Comparison of ENCODE assay signal across 18 cellular contexts in the genomic region with DNA sequence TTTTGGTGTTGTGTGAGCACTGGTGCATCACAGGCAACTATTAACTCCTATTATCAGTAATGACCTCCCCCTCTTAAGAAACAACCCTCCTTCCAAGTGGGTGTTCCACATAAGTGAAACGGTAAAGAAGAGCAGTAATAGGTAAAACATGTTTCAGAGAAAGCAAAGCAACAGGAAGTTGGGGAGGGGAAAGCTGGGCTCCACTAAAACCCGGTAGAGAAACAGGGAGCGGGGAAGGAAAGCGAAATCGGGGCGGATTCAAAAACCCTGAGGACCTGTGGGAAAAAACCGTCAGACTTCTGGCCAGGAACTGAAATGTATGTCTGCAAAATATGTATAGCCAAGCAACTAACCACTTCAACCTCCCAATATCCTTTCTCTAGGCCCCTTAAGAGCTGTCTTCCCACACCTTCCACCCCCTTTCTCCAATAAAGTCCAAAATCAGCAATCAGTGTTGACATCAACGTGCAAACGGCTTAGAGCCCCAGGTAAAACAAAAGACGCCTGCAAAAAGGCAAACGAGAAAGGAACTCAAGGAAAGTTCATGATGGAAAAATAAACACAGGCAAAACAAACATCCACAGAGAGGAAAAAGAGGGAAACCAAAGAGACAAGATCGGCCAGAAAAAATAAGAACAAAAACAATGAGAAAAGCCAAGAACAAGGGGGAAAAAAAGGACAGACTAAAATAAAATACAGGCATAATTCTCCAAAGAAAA. TPM values are rescaled to one million over a fixed set of nuclear protein-coding genes. Genes with fewer than 3 reads are reported as not detected.
DNase-seq lines count a peak whose midpoint lies in the region; ATAC-seq, FAIRE-seq and TF ChIP-seq lines count a peak whose summit lies in the region.
"Had no signal": no experiment of that assay in that cellular context is flagged by ENCODE, and none has a peak within 500 bp of the region (broad histone marks: within the 10 kb centered on the region; RNA-seq: fewer than 3 reads in every experiment).

No MANE protein-coding gene starts in this region.

- no peaks in the 10 kb centered on the region for H3K36me3 Mint-ChIP-seq in naive thymus-derived CD8-positive, alpha-beta T cell
- H3K36me3 Mint-ChIP-seq: activated CD4-positive, alpha-beta memory T cell treated with anti-CD3 and anti-CD28 coated beads for 36 hours; mesothelial cell of epicardium had no signal

- H4K20me1 ChIP-seq in K562 (replicated peaks; ENCODE audit: control insufficient read depth, insufficient read depth, low read length) = no peaks in the 10 kb centered on the region
- no peaks in the 10 kb centered on the region for H4K20me1 ChIP-seq in HepG2 (ENCODE audit: insufficient read depth, low read length)

- peaks cover 0 to under 1% (median 0%) of the 10 kb centered on the region in 9 donors for H3K9me3 Mint-ChIP-seq in naive thymus-derived CD8-positive, alpha-beta T cell
- H3K9me3 Mint-ChIP-seq: activated T-helper 17 cell treated with anti-CD3 and anti-CD28 coated beads, Interleukin-2, amount 50 U/mL, for 72 hours had no signal

- H3K4me3 ChIP-seq in K562 (no peak overlapping the region), HepG2 (replicated peaks in 1 of 3; ENCODE audit: insufficient read depth in 1 of 3, low read depth in 2 of 3, low read length in 3 of 3) (no peak overlapping the region), dorsolateral prefrontal cortex (no peak overlapping the region)
- H3K4me3 ChIP-seq: GM23248, pancreas, SJSA1 had no signal

- H3K4me3 Mint-ChIP-seq in naive thymus-derived CD8-positive, alpha-beta T cell = no peak overlapping the region
- H3K4me3 Mint-ChIP-seq: activated CD4-positive, alpha-beta memory T cell treated with anti-CD3 and anti-CD28 coated beads for 36 hours; activated T-helper 17 cell treated with anti-CD3 and anti-CD28 coated beads, Interleukin-2, amount 50 U/mL, for 72 hours; mesothelial cell of epicardium had no signal

- TF ChIP-seq RAD21 in K562 (CRISPR knock-in tag; conservative IDR thresholded peaks at IDR 0.05 in 1 of 2, IDR thresholded peaks at IDR 0.05 in 1 of 2) (no peak), HepG2 (CRISPR knock-in tag; IDR thresholded peaks at IDR 0.05) (no peak)

- no TSS peak for BruUV-seq in K562 (replicated peaks; lab: Mats Ljungman, UMichigan)
- no TSS peak for BruUV-seq in HepG2 (replicated peaks; lab: Mats Ljungman, UMichigan)

- CTCF ChIA-PET in K562 (lab: Yijun Ruan, JAX; ENCODE audit: low intra/inter-chr PET ratio) (no interaction called here), HepG2 (lab: Yijun Ruan, JAX; ENCODE audit: low intra/inter-chr PET ratio, low total read pairs) (no interaction called here)

- H2AFZ ChIP-seq in K562 (ENCODE audit: low read depth, low read length) (peak overlapping the region; percentile 38), HepG2 (ENCODE audit: low read length) (no peak overlapping the region)
- H2AFZ ChIP-seq: GM23248 had no signal

- TF ChIP-seq POLR2A in K562 (conservative IDR thresholded peaks at IDR 0.05) (no peak), HepG2 (IDR thresholded peaks at IDR 0.05; ENCODE audit: insufficient read depth in 1 of 2, low read depth in 2 of 2, low read length in 2 of 2) (no peak)

- no peaks in the 10 kb centered on the region; a peak in 2 of 5 replicates for H3K27me3 ChIP-seq in K562 (ENCODE audit: control insufficient read depth in 2 of 2, insufficient read depth in 2 of 2, low read length in 2 of 2)
- no peaks in the 10 kb centered on the region for H3K27me3 ChIP-seq in HepG2 (ENCODE audit: control insufficient read depth in 1 of 2, insufficient read depth in 2 of 2, low read length in 2 of 2)
- H3K27me3 ChIP-seq in dorsolateral prefrontal cortex = peaks cover 0 to 12% (median 0%) of the 10 kb centered on the region in 45 donors
- H3K27me3 ChIP-seq: pancreas, SJSA1 had no signal

- H3K9me1 ChIP-seq in K562 (ENCODE audit: control insufficient read depth, insufficient read depth, low read length) = no peaks in the 10 kb centered on the region

- H3K4me2 ChIP-seq in K562 (ENCODE audit: insufficient read depth, low read length) (no peak overlapping the region), HepG2 (ENCODE audit: low read depth, low read length) (peak overlapping the region; percentile 64)

- WGBS in K562 (ENCODE audit: insufficient coverage, low coverage, missing lambda C conversion rate) = 0% methylated on average over 6 of the region's 12 CpGs
- WGBS in HepG2 (ENCODE audit: low lambda C conversion rate) = 37% methylated on average over 12 of the region's 12 CpGs

- H3K27ac ChIP-seq in C4-2B (peak overlapping the region; percentile 85; the same call in 1 of the 2 replicates), K562 (ENCODE audit: extremely low read depth, low read depth, low read length) (no peak overlapping the region), HepG2 (ENCODE audit: extremely low read length, insufficient read depth, low read length) (no peak overlapping the region), dorsolateral prefrontal cortex (no peak overlapping the region)
- H3K27ac ChIP-seq: GM23248, SJSA1 had no signal

- H3K9me3 ChIP-seq in K562 (replicated peaks; ENCODE audit: control insufficient read depth, insufficient read depth, low read depth, low read length) (no peaks in the 10 kb centered on the region), HepG2 (ENCODE audit: low read length) (no peaks in the 10 kb centered on the region)
- H3K9me3 ChIP-seq: pancreas, SJSA1 had no signal

- no peak for TF ChIP-seq CTCF in C4-2B (conservative IDR thresholded peaks at IDR 0.05)
- no peak for TF ChIP-seq CTCF in K562 (IDR thresholded peaks at IDR 0.05 in 2 of 3, conservative IDR thresholded peaks at IDR 0.05 in 1 of 3; ENCODE audit: insufficient read depth in 2 of 3, low read depth in 1 of 3, low read length in 3 of 3)
- no peak for TF ChIP-seq CTCF in HepG2 (CRISPR knock-in tag; IDR thresholded peaks at IDR 0.05)
- TF ChIP-seq CTCF in dorsolateral prefrontal cortex (IDR thresholded peaks at IDR 0.05 in 54 of 56, conservative IDR thresholded peaks at IDR 0.05 in 2 of 56; ENCODE audit: low read depth in 1 of 56, partially characterized antibody in 56 of 56) = no peak

- in situ Hi-C loops in K562 (cut with MboI) = no loop called here
- in situ Hi-C loops in HepG2 (cut with HindIII; ENCODE audit: extremely low pct_ligation_motif_present, low pct_unique_long_range_greater_than_20kb) = no loop called here

- ATAC-seq in K562 (no peak), HepG2 (no peak), left cardiac atrium (no peak), GM21528 (IDR thresholded peaks at IDR 0.05; ENCODE audit: low FRiP score, unreplicated experiment) (no peak)
- no peak for ATAC-seq in naive thymus-derived CD8-positive, alpha-beta T cell
- ATAC-seq: activated T-helper 17 cell treated with anti-CD3 and anti-CD28 coated beads, Interleukin-2, amount 50 U/mL, for 72 hours had no signal

- no peak overlapping the region for H3K9ac ChIP-seq in K562 (ENCODE audit: insufficient read depth in 1 of 2, low read depth in 2 of 2, low read length in 2 of 2)
- no peak overlapping the region; the same call in 1 of the 2 replicates for H3K9ac ChIP-seq in HepG2 (ENCODE audit: insufficient read depth, low read depth, low read length)
- H3K9ac ChIP-seq: GM23248 had no signal

- H3K79me2 ChIP-seq in K562 (ENCODE audit: control insufficient read depth, insufficient read depth, low read length) (no peaks in the 10 kb centered on the region), HepG2 (ENCODE audit: insufficient read depth, low read length) (no peaks in the 10 kb centered on the region)

- no peak overlapping the region for H3K27ac Mint-ChIP-seq in naive thymus-derived CD8-positive, alpha-beta T cell
- H3K27ac Mint-ChIP-seq: activated CD4-positive, alpha-beta memory T cell treated with anti-CD3 and anti-CD28 coated beads for 36 hours; activated T-helper 17 cell treated with anti-CD3 and anti-CD28 coated beads, Interleukin-2, amount 50 U/mL, for 72 hours; mesothelial cell of epicardium had no signal

- TF ChIP-seq EP300 in K562 (IDR thresholded peaks at IDR 0.05; ENCODE audit: low read length) (no peak), HepG2 (IDR thresholded peaks at IDR 0.05; ENCODE audit: low read depth in 2 of 2, low read length in 2 of 2) (peak in 1 of 2 experiments; percentile 49; a peak in 1 of 4 replicates), HepG2 (CRISPR knock-in tag; IDR thresholded peaks at IDR 0.05; ENCODE audit: borderline replicate concordance) (no peak)

- POLR2A ChIA-PET in K562 (lab: Yijun Ruan, JAX) (no interaction called here), HepG2 (lab: Yijun Ruan, JAX) (no interaction called here)
- POLR2A ChIA-PET in naive thymus-derived CD8-positive, alpha-beta T cell (lab: Charles Lee) = no interaction called here

- H3K27me3 Mint-ChIP-seq in naive thymus-derived CD8-positive, alpha-beta T cell = peaks cover 7 to 13% (median 10%) of the 10 kb centered on the region in 5 donors

- FAIRE-seq in K562 (lab: Jason Lieb, UNC) (no peak), HepG2 (lab: Jason Lieb, UNC) (peak; percentile 21)
- FAIRE-seq: pancreas had no signal

- intact Hi-C loops in K562 (cut with micrococcal nuclease) = no loop called here
- intact Hi-C loops in HepG2 (cut with micrococcal nuclease; ENCODE audit: unreplicated experiment) = no loop called here
- intact Hi-C loops in dorsolateral prefrontal cortex (cut with DNase I) = no loop called here
- intact Hi-C loops in left cardiac atrium (cut with DNase I) = no loop called here

- no peaks in the 10 kb centered on the region for H3K4me1 Mint-ChIP-seq in naive thymus-derived CD8-positive, alpha-beta T cell
- H3K4me1 Mint-ChIP-seq: activated T-helper 17 cell treated with anti-CD3 and anti-CD28 coated beads, Interleukin-2, amount 50 U/mL, for 72 hours had no signal

- H3K36me3 ChIP-seq in K562 (ENCODE audit: control insufficient read depth, insufficient read depth, low read length) (no peaks in the 10 kb centered on the region), HepG2 (replicated peaks in 1 of 2; ENCODE audit: control insufficient read depth in 1 of 2, insufficient read depth in 2 of 2, low read length in 2 of 2) (no peaks in the 10 kb centered on the region)
- H3K36me3 ChIP-seq: pancreas, SJSA1 had no signal

- DNase-seq in NCI-H1105 (lab: John Stamatoyannopoulos, UW) (peak; percentile 8), K562 (ENCODE audit: extremely low read depth in 1 of 4, low spot score in 3 of 4) (no peak), HepG2 (ENCODE audit: low spot score) (peak; percentile 7), dorsolateral prefrontal cortex (no peak), left cardiac atrium (no peak)
- DNase-seq in naive thymus-derived CD8-positive, alpha-beta T cell = no peak
- DNase-seq: activated CD4-positive, alpha-beta memory T cell treated with anti-CD3 and anti-CD28 coated beads for 36 hours; anterior cingulate cortex; COR-L47; GM23248; KBM-7; NCI-H187 treated with DMSO at 0.1 percent for 48 hours; pancreas had no signal

- H3K4me1 ChIP-seq in K562 (replicated peaks in 1 of 2; ENCODE audit: control insufficient read depth in 2 of 2, insufficient read depth in 2 of 2, low read length in 2 of 2) = no peaks in the 10 kb centered on the region
- peaks cover 39% of the 10 kb centered on the region for H3K4me1 ChIP-seq in HepG2 (ENCODE audit: insufficient read depth, low read length)

RNA-seq across cellular contexts. Expression of a gene that starts 32.8 kb away (rescaled TPM):
- 0.30 and 0.49 TPM in 2 replicates for total RNA-seq in K562 (2011; cell fraction: chromatin; rRNA removed; ENCODE audit: low replicate concordance)
- 0.33 and 0.39 TPM in 2 replicates for total RNA-seq in K562 (2011; cell fraction: nucleolus; rRNA removed)
- total RNA-seq in K562 (2011; cell fraction: nucleoplasm; rRNA removed) = 0.44 and 0.84 TPM in 2 replicates
- total RNA-seq in K562 (2014; rRNA removed) (0.65 and 0.73 TPM in 2 replicates), K562 (2014; rRNA removed; fragmentation: Illumina TruSeq; extraction: Trizol) (0.45 and 0.47 TPM in 2 replicates), K562 (2015; rRNA removed; fragmentation: Illumina TruSeq; extraction: Trizol) (0.45 and 0.80 TPM in 2 replicates), K562 (2021) (0.49 and 0.76 TPM in 2 replicates), HepG2 (2016; rRNA removed; fragmentation: Illumina TruSeq; extraction: Trizol) (6.5 and 6.8 TPM in 2 replicates), dorsolateral prefrontal cortex (1 to 10 TPM in 15 of 120 experiments, under 1 TPM in 84, not detected in 21; 0.10 to 2.5 (median 0.45) TPM), left cardiac atrium (under 1 TPM; 0.24 to 0.77 TPM)
- polyA plus RNA-seq in K562 (2011; rRNA removed) (0.40 and 1.1 TPM in 2 replicates), K562 (2014; fragmentation: Illumina TruSeq; extraction: Trizol) (0.45 and 0.55 TPM in 2 replicates), K562 (2014; fragmentation: Nextera tagmentation; extraction: Ambion mirVana) (under 1 TPM; 0.28 to 0.30 TPM), K562 (2014; rRNA removed) (0.08 and 0.27 TPM in 2 replicates), HepG2 (2011; rRNA removed) (1.3 and 1.7 TPM in 2 replicates)
- polyA plus RNA-seq in K562 (2011; cell fraction: cytosol; rRNA removed) = 0.40 and 0.78 TPM in 2 replicates
- 0.31 and 1.1 TPM in 2 replicates for polyA plus RNA-seq in K562 (2011; cell fraction: nucleus; rRNA removed)
- polyA plus RNA-seq in K562 (2012) = 0.46 and 0.47 TPM in 2 replicates
- 0.35 and 1.3 TPM in 2 replicates for polyA minus RNA-seq in K562 (2011; rRNA and poly(A)+ RNA removed)
- 0.29 and 2.6 TPM in 2 replicates for polyA minus RNA-seq in K562 (2011; cell fraction: cytosol; rRNA and poly(A)+ RNA removed)
- 0.54 and 4.0 TPM in 2 replicates for polyA minus RNA-seq in K562 (2011; cell fraction: nucleus; rRNA and poly(A)+ RNA removed)
- 2.6 and 3.0 TPM in 2 replicates for total RNA-seq in HepG2 (2016; cell fraction: cytosol; rRNA removed; fragmentation: Illumina TruSeq; extraction: Trizol; ENCODE audit: low read depth)
- 5.9 and 6.3 TPM in 2 replicates for total RNA-seq in HepG2 (2016; cell fraction: insoluble cytoplasmic fraction; rRNA removed; fragmentation: Illumina TruSeq; extraction: Trizol)
- 6.9 and 7.5 TPM in 2 replicates for total RNA-seq in HepG2 (2016; cell fraction: membrane; rRNA removed; fragmentation: Illumina TruSeq; extraction: Trizol)
- 4.9 and 6.0 TPM in 2 replicates for total RNA-seq in HepG2 (2016; cell fraction: nucleus; rRNA removed; fragmentation: Illumina TruSeq; extraction: Trizol)
- polyA plus RNA-seq in HepG2 (2011; cell fraction: cytosol; rRNA removed) = 1.2 and 1.8 TPM in 2 replicates
- 2.7 and 3.5 TPM in 2 replicates for polyA plus RNA-seq in HepG2 (2011; cell fraction: nucleus; rRNA removed)
- polyA plus RNA-seq in HepG2 (2012) = 3.0 and 3.1 TPM in 2 replicates
- 1.1 and 1.3 TPM in 2 replicates for polyA plus RNA-seq in HepG2 (2016; cell fraction: cytosol; fragmentation: Illumina TruSeq; extraction: Trizol; ENCODE audit: low read depth)
- polyA plus RNA-seq in HepG2 (2016; cell fraction: insoluble cytoplasmic fraction; fragmentation: Illumina TruSeq; extraction: Trizol; ENCODE audit: low read depth) = 6.3 and 7.8 TPM in 2 replicates
- 2.3 and 2.7 TPM in 2 replicates for polyA plus RNA-seq in HepG2 (2016; cell fraction: membrane; fragmentation: Illumina TruSeq; extraction: Trizol; ENCODE audit: low read depth)
- 6.4 and 7.6 TPM in 2 replicates for polyA plus RNA-seq in HepG2 (2016; cell fraction: nucleus; fragmentation: Illumina TruSeq; extraction: Trizol; ENCODE audit: insufficient read depth, low read depth)
- polyA minus RNA-seq in HepG2 (2011; rRNA and poly(A)+ RNA removed; ENCODE audit: low replicate concordance) = 1.5 and 4.6 TPM in 2 replicates
- polyA minus RNA-seq in HepG2 (2011; cell fraction: cytosol; rRNA and poly(A)+ RNA removed) = 2.3 and 3.2 TPM in 2 replicates
- polyA minus RNA-seq in HepG2 (2011; cell fraction: nucleus; rRNA and poly(A)+ RNA removed) = 7.1 and 8.3 TPM in 2 replicates
- total RNA-seq in naive thymus-derived CD8-positive, alpha-beta T cell = not detected
- not detected for polyA plus RNA-seq in naive thymus-derived CD8-positive, alpha-beta T cell
- total RNA-seq: activated CD4-positive, alpha-beta memory T cell treated with anti-CD3 and anti-CD28 coated beads for 36 hours; activated T-helper 17 cell treated with anti-CD3 and anti-CD28 coated beads, Interleukin-2, amount 50 U/mL, for 72 hours had no signal

Comparison
In these comparisons a context has a peak if more than half of its experiments do, and no peak if none do; other contexts are left out.
1. DNase-seq: peak in NCI-H1105 (single experiment) and HepG2 (single experiment); none in K562 (0 of 4), naive thymus-derived CD8-positive, alpha-beta T cell (0 of 10), dorsolateral prefrontal cortex (0 of 10) and left cardiac atrium (single experiment).